ENCODE assay signal across 10 cellular contexts in genomic region chr5:1793301-1793740, GRCh38. TPM values are rescaled to one million over a fixed set of nuclear protein-coding genes. Genes with fewer than 3 reads are reported as not detected.
DNase-seq lines count a peak whose midpoint lies in the region; ATAC-seq and TF ChIP-seq lines count a peak whose summit lies in the region.
"Had no signal": no experiment of that assay in that cellular context is flagged by ENCODE, and none has a peak within 500 bp of the region (broad histone marks: within the 10 kb centered on the region; RNA-seq: fewer than 3 reads in every experiment).

No MANE protein-coding gene starts in this region.

- peaks cover 27% of the 10 kb centered on the region for H3K79me1 ChIP-seq in mesenchymal stem cell (replicated peaks; ENCODE audit: low read length, poor library complexity, severe bottlenecking)

- peak overlapping the region in 3 of 4 donors; percentile 75 to 86 (median 79) for H3K4me3 Mint-ChIP-seq in IgD-negative memory B cell
- H3K4me3 Mint-ChIP-seq in activated CD8-positive, alpha-beta T cell treated with anti-CD3 and anti-CD28 coated beads for 36 hours = peak overlapping the region; percentile 64
- H3K4me3 Mint-ChIP-seq: endodermal cell had no signal

- no peaks in the 10 kb centered on the region for H3K9me3 ChIP-seq in A673 (ENCODE audit: low read depth, low read length, poor library complexity, severe bottlenecking)
- H3K9me3 ChIP-seq in mesenchymal stem cell (ENCODE audit: control insufficient read depth, low read length) = no peaks in the 10 kb centered on the region

- no peak overlapping the region for H2BK5ac ChIP-seq in mesenchymal stem cell (ENCODE audit: low read depth, low read length, poor library complexity, severe bottlenecking)

- no peak overlapping the region for H2AK5ac ChIP-seq in mesenchymal stem cell (ENCODE audit: low read length, severe bottlenecking)

- H3K9me3 Mint-ChIP-seq in IgD-negative memory B cell = no peaks in the 10 kb centered on the region
- H3K9me3 Mint-ChIP-seq in activated CD8-positive, alpha-beta T cell treated with anti-CD3 and anti-CD28 coated beads for 36 hours = no peaks in the 10 kb centered on the region
- H3K9me3 Mint-ChIP-seq: endodermal cell had no signal

- no peak for TF ChIP-seq CTCF in A673 (conservative IDR thresholded peaks at IDR 0.05; ENCODE audit: low read depth, low read length)
- no peak for TF ChIP-seq CTCF in activated CD8-positive, alpha-beta T cell treated with anti-CD3 and anti-CD28 coated beads for 36 hours (IDR thresholded peaks at IDR 0.05)

- 86% methylated on average over 10 of the region's 10 CpGs for WGBS in mesenchymal stem cell

- no peak overlapping the region for H3K9ac ChIP-seq in mesenchymal stem cell (ENCODE audit: low read length)

- no peak overlapping the region for H4K8ac ChIP-seq in mesenchymal stem cell (ENCODE audit: low read length)

- no peaks in the 10 kb centered on the region for H3K27me3 Mint-ChIP-seq in IgD-negative memory B cell
- no peaks in the 10 kb centered on the region for H3K27me3 Mint-ChIP-seq in activated CD8-positive, alpha-beta T cell treated with anti-CD3 and anti-CD28 coated beads for 36 hours

- peak overlapping the region; percentile 28 to 76 for H2BK12ac ChIP-seq in mesenchymal stem cell (ENCODE audit: low read length in 2 of 2)

- H3K27me3 ChIP-seq in A673 (replicated peaks; ENCODE audit: insufficient read depth, low read depth, low read length, poor library complexity) = no peaks in the 10 kb centered on the region
- H3K27me3 ChIP-seq in mesenchymal stem cell (ENCODE audit: control insufficient read depth in 1 of 2, insufficient read depth in 1 of 2, low read length in 2 of 2) = no peaks in the 10 kb centered on the region

- H2AFZ ChIP-seq in mesenchymal stem cell (ENCODE audit: low read depth, low read length) = peak overlapping the region; percentile 32

- H3K4me1 ChIP-seq in A673 (ENCODE audit: insufficient read depth, low read length, poor library complexity, severe bottlenecking) (peaks cover 36% of the 10 kb centered on the region), mesenchymal stem cell (ENCODE audit: control insufficient read depth, insufficient read depth, low read depth, low read length) (peaks cover 28% of the 10 kb centered on the region)

- BruUV-seq in A673 (replicated peaks; lab: Mats Ljungman, UMichigan) = no TSS peak

- intact Hi-C loops in A673 (cut with micrococcal nuclease; ENCODE audit: unreplicated experiment) = no loop called here
- intact Hi-C loops in activated CD8-positive, alpha-beta T cell treated with anti-CD3 and anti-CD28 coated beads for 36 hours (cut with micrococcal nuclease) = no loop called here

- H2BK15ac ChIP-seq in mesenchymal stem cell (ENCODE audit: low read depth, poor library complexity, severe bottlenecking) = no peak overlapping the region

- H3K14ac ChIP-seq in mesenchymal stem cell (ENCODE audit: low read length in 2 of 2) = no peak overlapping the region

- POLR2A ChIA-PET in A673 (lab: Charles Lee; ENCODE audit: low non-redundant PET) = no interaction called here
- POLR2A ChIA-PET in activated CD8-positive, alpha-beta T cell treated with anti-CD3 and anti-CD28 coated beads for 36 hours (lab: Charles Lee) = interaction anchor here (0.5 to 2.3 kb wide), 7 partner anchors 9 to 449 kb away, joined by 3 to 11 read pairs (median 3); partner anchors contain the start of gene NDUFS6

- CTCF ChIA-PET in A673 (lab: Charles Lee) = no interaction called here
- CTCF ChIA-PET in activated CD8-positive, alpha-beta T cell treated with anti-CD3 and anti-CD28 coated beads for 36 hours (lab: Charles Lee) = interaction anchor here (1.0 to 1.3 kb wide), 2 partner anchors 10 to 15 kb away, joined by 3 to 8 read pairs; no protein-coding TSS in a partner anchor

- peaks cover 2% of the 10 kb centered on the region for H3K36me3 Mint-ChIP-seq in IgD-negative memory B cell
- peaks cover 19% of the 10 kb centered on the region for H3K36me3 Mint-ChIP-seq in activated CD8-positive, alpha-beta T cell treated with anti-CD3 and anti-CD28 coated beads for 36 hours (ENCODE audit: low read depth)

- H3K23ac ChIP-seq in mesenchymal stem cell (ENCODE audit: low read length in 2 of 2) = no peak overlapping the region

- peaks cover 18 to 26% (median 25%) of the 10 kb centered on the region in 3 donors for H3K4me1 Mint-ChIP-seq in IgD-negative memory B cell
- H3K4me1 Mint-ChIP-seq in activated CD8-positive, alpha-beta T cell treated with anti-CD3 and anti-CD28 coated beads for 36 hours (ENCODE audit: low read depth) = peaks cover 89% of the 10 kb centered on the region

- H3K18ac ChIP-seq in mesenchymal stem cell (ENCODE audit: low read depth in 1 of 2, low read length in 2 of 2) = peak overlapping the region; percentile 66 to 74

- H3K27ac ChIP-seq in A673 (ENCODE audit: low read depth, low read length, poor library complexity, severe bottlenecking) (peak overlapping the region; percentile 7), mesenchymal stem cell (ENCODE audit: low read length, poor library complexity, severe bottlenecking) (no peak overlapping the region)

- H3K4me3 ChIP-seq in A673 (ENCODE audit: low read depth, low read length, poor library complexity, severe bottlenecking) = no peak overlapping the region
- H3K4me3 ChIP-seq in mesenchymal stem cell (ENCODE audit: insufficient read depth in 1 of 2, low read depth in 1 of 2, low read length in 2 of 2) = no peak overlapping the region

- peak overlapping the region; percentile 24 to 86 for H3K4ac ChIP-seq in mesenchymal stem cell (ENCODE audit: low read depth in 1 of 2, low read length in 2 of 2)

- H3K27ac Mint-ChIP-seq in IgD-negative memory B cell = peak overlapping the region; percentile 85 to 95 (median 89)
- peak overlapping the region; percentile 93 for H3K27ac Mint-ChIP-seq in activated CD8-positive, alpha-beta T cell treated with anti-CD3 and anti-CD28 coated beads for 36 hours
- H3K27ac Mint-ChIP-seq: endodermal cell had no signal

- H2BK120ac ChIP-seq in mesenchymal stem cell (ENCODE audit: low read depth, low read length) = peak overlapping the region; percentile 69

- DNase-seq in A673 (ENCODE audit: low spot score) = no peak
- peak; percentile 71 for DNase-seq in activated CD8-positive, alpha-beta T cell treated with anti-CD3 and anti-CD28 coated beads for 36 hours
- peak; percentile 7 for DNase-seq in mesenchymal stem cell
- DNase-seq in NCI-H1105 treated with DMSO at 0.1 percent for 48 hours (lab: John Stamatoyannopoulos, UW) = no peak
- DNase-seq in NCI-H2107 treated with DMSO at 0.1 percent for 48 hours (lab: John Stamatoyannopoulos, UW; ENCODE audit: unreplicated experiment) = no peak
- no peak for DNase-seq in MV-4-11 (lab: John Stamatoyannopoulos, UW)
- DNase-seq in HT-29 (ENCODE audit: low spot score) = no peak
- DNase-seq: endodermal cell, midbrain had no signal

- peak; percentile 21 for ATAC-seq in activated CD8-positive, alpha-beta T cell treated with anti-CD3 and anti-CD28 coated beads for 36 hours

- peak overlapping the region; percentile 18 for H4K91ac ChIP-seq in mesenchymal stem cell (ENCODE audit: low read length)

- no peak overlapping the region for H3K4me2 ChIP-seq in mesenchymal stem cell (ENCODE audit: low read length, poor library complexity, severe bottlenecking)

- H3K36me3 ChIP-seq in A673 (ENCODE audit: insufficient read depth, low read length, poor library complexity, severe bottlenecking) (peaks cover 18% of the 10 kb centered on the region), mesenchymal stem cell (ENCODE audit: control insufficient read depth in 1 of 2, insufficient read depth in 2 of 2, low read depth in 1 of 2, low read length in 2 of 2) (peaks cover 27 to 32% of the 10 kb centered on the region in 2 experiments)

RNA-seq across cellular contexts. Expression of gene MRPL36, which starts 6.3 kb away (rescaled TPM):
- 89.5 and 102 TPM in 2 replicates for total RNA-seq in A673 (2021)
- polyA plus RNA-seq in IgD-negative memory B cell = 66.9 TPM
- total RNA-seq in activated CD8-positive, alpha-beta T cell treated with anti-CD3 and anti-CD28 coated beads for 36 hours = 10 to 100 TPM; 80.1 to 87.2 TPM
- polyA plus RNA-seq in mesenchymal stem cell (2013, experiment 1 of 2) = 94.6 TPM
- polyA plus RNA-seq in mesenchymal stem cell (2013, experiment 2 of 2) = 92.6 TPM
- total RNA-seq in HT-29 (2014; rRNA removed; shearing (Covaris generic)) = 140 and 145 TPM in 2 replicates

RNA-seq across cellular contexts. Expression of gene NDUFS6, which starts 7.9 kb away (rescaled TPM):
- total RNA-seq in A673 (2021) = 69.4 and 72.8 TPM in 2 replicates
- 66.5 TPM for polyA plus RNA-seq in IgD-negative memory B cell
- 10 to 100 TPM; 32.2 to 39.1 TPM for total RNA-seq in activated CD8-positive, alpha-beta T cell treated with anti-CD3 and anti-CD28 coated beads for 36 hours
- 102 TPM for polyA plus RNA-seq in mesenchymal stem cell (2013, experiment 1 of 2)
- polyA plus RNA-seq in mesenchymal stem cell (2013, experiment 2 of 2) = 105 TPM
- total RNA-seq in HT-29 (2014; rRNA removed; shearing (Covaris generic)) = 110 and 146 TPM in 2 replicates

Comparison
In these comparisons a context has a peak if more than half of its experiments do, and no peak if none do; other contexts are left out.
1. DNase-seq: peak in activated CD8-positive, alpha-beta T cell treated with anti-CD3 and anti-CD28 coated beads for 36 hours (single experiment) and mesenchymal stem cell (single experiment); none in A673 (single experiment), NCI-H1105 treated with DMSO at 0.1 percent for 48 hours (single experiment), NCI-H2107 treated with DMSO at 0.1 percent for 48 hours (single experiment), MV-4-11 (single experiment) and HT-29 (single experiment).